ENCODE assay signal across 8 cellular contexts in the genomic region with DNA sequence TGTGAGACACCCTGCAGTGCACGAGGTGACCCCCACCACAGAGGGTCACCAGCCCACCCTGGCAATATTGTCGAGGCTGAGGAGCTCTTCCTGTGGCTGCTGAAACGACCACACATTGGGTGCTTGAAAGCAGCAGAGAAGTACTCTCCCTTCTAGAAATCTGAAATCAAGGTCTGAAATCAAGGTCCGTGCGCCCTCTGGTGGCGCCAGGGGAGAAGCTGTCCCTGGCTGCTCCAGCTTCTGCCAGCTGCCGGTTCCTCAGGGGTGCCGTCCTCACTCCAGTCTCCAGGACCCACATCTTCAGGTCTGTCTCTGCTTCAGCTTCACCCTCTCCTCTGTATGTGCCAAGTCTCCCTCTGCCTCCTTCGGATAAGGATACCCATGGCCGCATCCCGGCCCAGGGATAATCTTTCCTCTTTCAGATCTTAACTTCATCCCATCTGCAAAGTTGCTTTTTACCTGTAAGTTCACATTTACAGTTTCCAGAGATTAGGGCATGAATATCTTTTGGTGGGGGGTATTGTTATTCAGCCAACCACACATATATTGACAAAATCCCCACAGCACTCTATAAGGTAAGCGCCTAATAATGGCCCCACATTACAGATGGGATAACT.
DNase-seq lines count a peak whose midpoint lies in the region; ATAC-seq and TF ChIP-seq lines count a peak whose summit lies in the region.

No MANE protein-coding gene starts in this region.

- H3K9me3 Mint-ChIP-seq in CD14-positive monocyte, result peaks cover 0 to 7% (median 4%) of the 10 kb centered on the region in 7 donors

- no peaks in the 10 kb centered on the region for H3K4me1 Mint-ChIP-seq in CD14-positive monocyte

- peaks cover 0 to 18% (median 11%) of the 10 kb centered on the region in 3 donors for H3K27me3 Mint-ChIP-seq in CD14-positive monocyte (ENCODE audit: low read depth in 3 of 3)

- no peak overlapping the region for H3K4me3 Mint-ChIP-seq in CD14-positive monocyte

- H3K4me3 ChIP-seq in HEK293 (ENCODE audit: low read depth, low read length), result no peak overlapping the region
- H3K4me3 ChIP-seq in lower leg skin (ENCODE audit: low read depth, poor library complexity, severe bottlenecking), result no peak overlapping the region

- POLR2A ChIA-PET in HEK293 (lab: Yijun Ruan, JAX), result no interaction called here

- no peaks in the 10 kb centered on the region for H3K4me1 ChIP-seq in HEK293 (ENCODE audit: control insufficient read depth, insufficient read depth, low read length)

- H3K27ac ChIP-seq in HEK293 (ENCODE audit: extremely low read depth, low read depth, low read length), result no peak overlapping the region

- intact Hi-C loops in CD14-positive monocyte (cut with micrococcal nuclease) (loop anchor here in 1 of 2 donors (10.0 kb wide), 1 partner anchor 631 kb away; no protein-coding TSS in a partner anchor), lower leg skin (cut with DNase I; ENCODE audit: low total_unique reads) (no loop called here)

- DNase-seq in CD14-positive monocyte (ENCODE audit: low spot score) (no peak), NCI-H526 treated with DMSO at 0.1 percent for 48 hours (lab: John Stamatoyannopoulos, UW) (peak; percentile 50), dedifferentiated amniotic fluid mesenchymal stem cell (ENCODE audit: extremely low spot score) (peak; percentile 66), lower leg skin (ENCODE audit: low spot score in 2 of 2) (peak; percentile 46 to 90)
- peak; percentile 42 to 49 for DNase-seq in activated CD4-positive, alpha-beta T cell treated with anti-CD3 and anti-CD28 coated beads, Interleukin-2, amount 50 U/mL, for 24 hours (ENCODE audit: low read depth in 1 of 2, low spot score in 1 of 2)
- peak; percentile 34 to 44 (median 40) for DNase-seq in stimulated activated CD4-positive, alpha-beta T cell treated with anti-CD3 and anti-CD28 coated beads, TNF-alpha, amount 100 ng/mL, for 48 hours (ENCODE audit: low read depth in 3 of 3)

- TF ChIP-seq CTCF in CD14-positive monocyte (IDR thresholded peaks at IDR 0.05) (peak; percentile 94), HEK293 (tag by site-specific recombination; IDR thresholded peaks at IDR 0.05) (peak; percentile 78), lower leg skin (IDR thresholded peaks at IDR 0.05) (no peak)

- H3K36me3 ChIP-seq in HEK293 (ENCODE audit: control insufficient read depth in 2 of 2, insufficient read depth in 1 of 2, low read length in 2 of 2), result no peaks in the 10 kb centered on the region

- H3K36me3 Mint-ChIP-seq in CD14-positive monocyte, result no peaks in the 10 kb centered on the region

- WGBS in lower leg skin, 2 donors, result 10 to 13% methylated on average over 12 of the region's 12 CpGs

- no peaks in the 10 kb centered on the region for H3K9me3 ChIP-seq in HEK293 (ENCODE audit: control insufficient read depth, insufficient read depth, low read depth, low read length)

- H3K27ac Mint-ChIP-seq in CD14-positive monocyte, result no peak overlapping the region

- ATAC-seq in GM19455 (IDR thresholded peaks at IDR 0.05; ENCODE audit: unreplicated experiment), result no peak

- CTCF ChIA-PET in HEK293 (lab: Yijun Ruan, JAX), result interaction anchor here (0.5 to 2.3 kb wide), 37 partner anchors 9 to 1259 kb away, joined by 3 to 16 read pairs (median 3); no protein-coding TSS in a partner anchor

- no peak for TF ChIP-seq POLR2A in lower leg skin (IDR thresholded peaks at IDR 0.05)

TF ChIP-seq in HEK293, 187 proteins besides CTCF, POLR2A, EP300 and RAD21:
- peak; percentile 72 for TF ChIP-seq ZNF654 (tag by site-specific recombination; IDR thresholded peaks at IDR 0.05; ENCODE audit: low read depth)
- TF ChIP-seq, protein P1, sequence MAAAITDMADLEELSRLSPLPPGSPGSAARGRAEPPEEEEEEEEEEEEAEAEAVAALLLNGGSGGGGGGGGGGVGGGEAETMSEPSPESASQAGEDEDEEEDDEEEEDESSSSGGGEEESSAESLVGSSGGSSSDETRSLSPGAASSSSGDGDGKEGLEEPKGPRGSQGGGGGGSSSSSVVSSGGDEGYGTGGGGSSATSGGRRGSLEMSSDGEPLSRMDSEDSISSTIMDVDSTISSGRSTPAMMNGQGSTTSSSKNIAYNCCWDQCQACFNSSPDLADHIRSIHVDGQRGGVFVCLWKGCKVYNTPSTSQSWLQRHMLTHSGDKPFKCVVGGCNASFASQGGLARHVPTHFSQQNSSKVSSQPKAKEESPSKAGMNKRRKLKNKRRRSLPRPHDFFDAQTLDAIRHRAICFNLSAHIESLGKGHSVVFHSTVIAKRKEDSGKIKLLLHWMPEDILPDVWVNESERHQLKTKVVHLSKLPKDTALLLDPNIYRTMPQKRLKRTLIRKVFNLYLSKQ (tag by site-specific recombination; IDR thresholded peaks at IDR 0.05; ENCODE audit: borderline replicate concordance), result no peak
- TF ChIP-seq, protein P2, sequence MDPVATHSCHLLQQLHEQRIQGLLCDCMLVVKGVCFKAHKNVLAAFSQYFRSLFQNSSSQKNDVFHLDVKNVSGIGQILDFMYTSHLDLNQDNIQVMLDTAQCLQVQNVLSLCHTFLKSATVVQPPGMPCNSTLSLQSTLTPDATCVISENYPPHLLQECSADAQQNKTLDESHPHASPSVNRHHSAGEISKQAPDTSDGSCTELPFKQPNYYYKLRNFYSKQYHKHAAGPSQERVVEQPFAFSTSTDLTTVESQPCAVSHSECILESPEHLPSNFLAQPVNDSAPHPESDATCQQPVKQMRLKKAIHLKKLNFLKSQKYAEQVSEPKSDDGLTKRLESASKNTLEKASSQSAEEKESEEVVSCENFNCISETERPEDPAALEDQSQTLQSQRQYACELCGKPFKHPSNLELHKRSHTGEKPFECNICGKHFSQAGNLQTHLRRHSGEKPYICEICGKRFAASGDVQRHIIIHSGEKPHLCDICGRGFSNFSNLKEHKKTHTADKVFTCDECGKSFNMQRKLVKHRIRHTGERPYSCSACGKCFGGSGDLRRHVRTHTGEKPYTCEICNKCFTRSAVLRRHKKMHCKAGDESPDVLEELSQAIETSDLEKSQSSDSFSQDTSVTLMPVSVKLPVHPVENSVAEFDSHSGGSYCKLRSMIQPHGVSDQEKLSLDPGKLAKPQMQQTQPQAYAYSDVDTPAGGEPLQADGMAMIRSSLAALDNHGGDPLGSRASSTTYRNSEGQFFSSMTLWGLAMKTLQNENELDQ (tag by site-specific recombination; IDR thresholded peaks at IDR 0.05; ENCODE audit: low read depth), result no peak
- TF ChIP-seq, protein P3, sequence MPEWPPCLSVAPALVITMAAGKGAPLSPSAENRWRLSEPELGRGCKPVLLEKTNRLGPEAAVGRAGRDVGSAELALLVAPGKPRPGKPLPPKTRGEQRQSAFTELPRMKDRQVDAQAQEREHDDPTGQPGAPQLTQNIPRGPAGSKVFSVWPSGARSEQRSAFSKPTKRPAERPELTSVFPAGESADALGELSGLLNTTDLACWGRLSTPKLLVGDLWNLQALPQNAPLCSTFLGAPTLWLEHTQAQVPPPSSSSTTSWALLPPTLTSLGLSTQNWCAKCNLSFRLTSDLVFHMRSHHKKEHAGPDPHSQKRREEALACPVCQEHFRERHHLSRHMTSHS (tag by site-specific recombination; IDR thresholded peaks at IDR 0.05), result no peak
- no peak for TF ChIP-seq ZNF560 (tag by site-specific recombination; IDR thresholded peaks at IDR 0.05; ENCODE audit: borderline replicate concordance)
- no peak for TF ChIP-seq ZNF530 (tag by site-specific recombination; IDR thresholded peaks at IDR 0.05; ENCODE audit: low read depth)
- no peak for TF ChIP-seq ZNF366 (tag by site-specific recombination; conservative IDR thresholded peaks at IDR 0.05)
TF ChIP-seq in HEK293: peak in this region for 1.

Comparison
In these comparisons a context has a peak if more than half of its experiments do, and no peak if none do; other contexts are left out.
1. CTCF ChIP-seq: peak in CD14-positive monocyte (single experiment) and HEK293 (single experiment); none in lower leg skin (0 of 3).